ENCODE assay signal across 18 cellular contexts in genomic region chr15:68218331-68218730, GRCh38. TPM values are rescaled to one million over a fixed set of nuclear protein-coding genes. Genes with fewer than 3 reads are reported as not detected.
DNase-seq lines count a peak whose midpoint lies in the region; ATAC-seq, FAIRE-seq and TF ChIP-seq lines count a peak whose summit lies in the region.
"Had no signal": no experiment of that assay in that cellular context is flagged by ENCODE, and none has a peak within 500 bp of the region (broad histone marks: within the 10 kb centered on the region; RNA-seq: fewer than 3 reads in every experiment).

No MANE protein-coding gene starts in this region.

- H3K4me1 Mint-ChIP-seq in H9 (no peaks in the 10 kb centered on the region), endodermal cell (no peaks in the 10 kb centered on the region), Calu3 (ENCODE audit: low read depth, unreplicated experiment) (no peaks in the 10 kb centered on the region)

- no peak overlapping the region for H3K4ac ChIP-seq in H9 (ENCODE audit: low read depth, low read length)

- H2BK5ac ChIP-seq in H9 (ENCODE audit: insufficient read length, low read length), result no peak overlapping the region

- H3K36me3 Mint-ChIP-seq in H9 (ENCODE audit: insufficient read depth in 1 of 3, low read depth in 3 of 3) (peaks cover 31 to 62% (median 59%) of the 10 kb centered on the region in 3 experiments), endodermal cell (ENCODE audit: low read depth) (peaks cover 57% of the 10 kb centered on the region), Calu3 (ENCODE audit: insufficient read depth, unreplicated experiment) (peaks cover 5% of the 10 kb centered on the region)

- no peak overlapping the region for H3K56ac ChIP-seq in H9 (ENCODE audit: insufficient read length, low read depth, low read length)

- DNase-seq in GM12892 (ENCODE audit: insufficient read length) (no peak), H9 (peak; percentile 8), endodermal cell (peak; percentile 10), sciatic nerve (ENCODE audit: low spot score) (peak; percentile 12), Calu3 (no peak)
- no peak for DNase-seq in effector CD8-positive, alpha-beta T cell (lab: John Stamatoyannopoulos, UW)
- DNase-seq: AML-193, DMS79 treated with DMSO at 0.1 percent for 48 hours, NCI-H1417 treated with DMSO at 0.1 percent for 48 hours, NCI-H187 treated with DMSO at 0.1 percent for 48 hours, NCI-H226, NCI-H524, RPMI8226, SIG-M5 had no signal

- H3K18ac ChIP-seq in H9 (ENCODE audit: insufficient read length, low read depth, low read length), result no peak overlapping the region

- no peaks in the 10 kb centered on the region for H3K4me1 ChIP-seq in H9 (ENCODE audit: insufficient read depth, low read length)
- no peaks in the 10 kb centered on the region for H3K4me1 ChIP-seq in endodermal cell (ENCODE audit: control insufficient read depth, insufficient read depth, low read length)

- H3K9me3 ChIP-seq in H9 (ENCODE audit: control insufficient read depth, low read depth, low read length) (no peaks in the 10 kb centered on the region), endodermal cell (ENCODE audit: control insufficient read depth, low read length) (peaks cover 22% of the 10 kb centered on the region)
- H3K9me3 ChIP-seq: HAP-1 had no signal

- H3K79me1 ChIP-seq in H9 (ENCODE audit: insufficient read depth, low read depth, low read length, poor library complexity, severe bottlenecking), result peaks cover 17% of the 10 kb centered on the region

- H4K20me1 ChIP-seq in H9 (ENCODE audit: control insufficient read depth, insufficient read depth, insufficient read length), result no peaks in the 10 kb centered on the region

- CTCF ChIA-PET in Calu3 (lab: Charles Lee), result no interaction called here

- no peak overlapping the region for H4K91ac ChIP-seq in H9 (ENCODE audit: insufficient read length, low read depth, low read length)

- H2BK12ac ChIP-seq in H9 (ENCODE audit: insufficient read length, low read depth, low read length), result no peak overlapping the region

- no peak overlapping the region for H2BK15ac ChIP-seq in H9 (ENCODE audit: low read depth, low read length)

- intact Hi-C loops in sciatic nerve (cut with DNase I) (no loop called here), Calu3 (cut with micrococcal nuclease; ENCODE audit: unreplicated experiment) (no loop called here)

- no peak for TF ChIP-seq POLR2A in GM12892 (IDR thresholded peaks at IDR 0.05; ENCODE audit: low read depth, low read length)

- H3T11ph ChIP-seq in H9 (ENCODE audit: low read length), result no peak overlapping the region

- peak; percentile 77 for FAIRE-seq in GM12892 (lab: Jason Lieb, UNC)

- peaks cover 10% of the 10 kb centered on the region; the same call in 1 of the 2 replicates for H3K79me2 ChIP-seq in H9 (ENCODE audit: insufficient read depth, low read length)

- H3K23me2 ChIP-seq in H9 (ENCODE audit: insufficient read length, low read depth, low read length, poor library complexity, severe bottlenecking), result no peaks in the 10 kb centered on the region

- no peak overlapping the region for H3K14ac ChIP-seq in H9 (ENCODE audit: insufficient read depth, low read length)

- H3K23ac ChIP-seq in H9 (ENCODE audit: insufficient read length, low read depth, low read length), result no peak overlapping the region

- TF ChIP-seq CTCF in H9 (conservative IDR thresholded peaks at IDR 0.05), result no peak
- TF ChIP-seq CTCF in endodermal cell (conservative IDR thresholded peaks at IDR 0.05), result no peak
- TF ChIP-seq CTCF in Calu3 (IDR thresholded peaks at IDR 0.05; ENCODE audit: unreplicated experiment), result no peak

- H3K9ac ChIP-seq in H9 (ENCODE audit: extremely low read depth, insufficient read length, low read length) (no peak overlapping the region), endodermal cell (ENCODE audit: extremely low read depth, low read length, poor library complexity, severe bottlenecking) (no peak overlapping the region)
- H3K9ac ChIP-seq: KMS-11 had no signal

- no peak overlapping the region for H4K5ac ChIP-seq in H9 (ENCODE audit: insufficient read length, low read depth, low read length)

- H2AFZ ChIP-seq in H9 (ENCODE audit: low read length), result no peak overlapping the region

- H3K4me3 Mint-ChIP-seq in H9 (no peak overlapping the region), endodermal cell (no peak overlapping the region), Calu3 (ENCODE audit: low read depth, unreplicated experiment) (no peak overlapping the region)

- H3K27me3 ChIP-seq in H9 (ENCODE audit: insufficient read depth, low read length) (no peaks in the 10 kb centered on the region), endodermal cell (ENCODE audit: control insufficient read depth, insufficient read depth, low read length, poor library complexity, severe bottlenecking) (no peaks in the 10 kb centered on the region)

- no peak overlapping the region for H2BK20ac ChIP-seq in H9 (ENCODE audit: low read depth, low read length, poor library complexity, severe bottlenecking)

- no peak overlapping the region for H2AK5ac ChIP-seq in H9 (ENCODE audit: insufficient read length, low read length)

- H2BK120ac ChIP-seq in H9 (ENCODE audit: low read depth, low read length, poor library complexity, severe bottlenecking), result no peak overlapping the region

- H3K27ac Mint-ChIP-seq in H9, result no peak overlapping the region
- H3K27ac Mint-ChIP-seq in endodermal cell, result no peak overlapping the region
- H3K27ac Mint-ChIP-seq in Calu3 (ENCODE audit: unreplicated experiment), result no peak overlapping the region

- H3K4me2 ChIP-seq in H9 (ENCODE audit: insufficient read depth, insufficient read length, low read length), result no peak overlapping the region
- H3K4me2 ChIP-seq: KMS-11 had no signal

- BruUV-seq in Calu3 (replicated peaks; lab: Mats Ljungman, UMichigan), result no TSS peak

- H3K27ac ChIP-seq in H9 (ENCODE audit: insufficient read length, low read depth, low read length), result no peak overlapping the region
- no peak overlapping the region for H3K27ac ChIP-seq in endodermal cell (ENCODE audit: low read depth, low read length)
- H3K27ac ChIP-seq: C4-2B, KMS-11 had no signal

- ATAC-seq in sciatic nerve (no peak), HG02970 (IDR thresholded peaks at IDR 0.05; ENCODE audit: low FRiP score, unreplicated experiment) (no peak)

- peaks cover 9 to 17% of the 10 kb centered on the region in 2 experiments for H3K9me3 Mint-ChIP-seq in H9
- peaks cover 29% of the 10 kb centered on the region for H3K9me3 Mint-ChIP-seq in endodermal cell
- no peaks in the 10 kb centered on the region for H3K9me3 Mint-ChIP-seq in Calu3 (ENCODE audit: low read depth, unreplicated experiment)

- no peak overlapping the region for H3K4me3 ChIP-seq in endodermal cell (ENCODE audit: low read length)
- H3K4me3 ChIP-seq: HAP-1 had no signal

- no peak overlapping the region for H4K8ac ChIP-seq in H9 (replicated peaks; ENCODE audit: insufficient read length, low read depth, low read length)

- WGBS in H9 (ENCODE audit: extremely low coverage, insufficient read length, low lambda C conversion rate), result no CpG with 5 or more reads among the region's 8 CpGs
- WGBS in endodermal cell (ENCODE audit: insufficient coverage in 1 of 2, insufficient read length in 1 of 2), 2 experiments, result 96 to 100% methylated on average over 3 to 8 of the region's 8 CpGs

- H3K27me3 Mint-ChIP-seq in H9 (ENCODE audit: low read depth) (no peaks in the 10 kb centered on the region), endodermal cell (ENCODE audit: insufficient read depth) (no peaks in the 10 kb centered on the region), Calu3 (ENCODE audit: unreplicated experiment) (no peaks in the 10 kb centered on the region)

- peaks cover 51% of the 10 kb centered on the region for H3K36me3 ChIP-seq in endodermal cell (ENCODE audit: control insufficient read depth, insufficient read depth, low read length)

RNA-seq across cellular contexts. Expression of gene CLN6, which starts 11.2 kb away (rescaled TPM):
- 27.6 TPM for polyA plus RNA-seq in GM12892 (2012; ENCODE audit: missing spikeins)
- total RNA-seq in H9 (2021) (68.7 and 71.9 TPM in 2 replicates), endodermal cell (10 to 100 TPM; 51.6 to 59.6 TPM), sciatic nerve (15.0 TPM), Calu3 (2022) (81.6 and 85.7 TPM in 2 replicates)
- 31.9 TPM for polyA plus RNA-seq in endodermal cell (2013, experiment 1 of 2)
- polyA plus RNA-seq in endodermal cell (2013, experiment 2 of 2), result 28.2 TPM

RNA-seq across cellular contexts. Expression of gene CALML4, which starts 13.2 kb away (rescaled TPM):
- polyA plus RNA-seq in GM12892 (2012; ENCODE audit: missing spikeins), result 6.8 TPM
- total RNA-seq in H9 (2021) (8.2 and 11.8 TPM in 2 replicates), endodermal cell (10 to 100 TPM in 1 of 2 donors, 1 to 10 TPM in 1; 9.7 to 17.4 TPM), sciatic nerve (12.8 TPM), Calu3 (2022) (17.9 and 24.1 TPM in 2 replicates)
- 7.7 TPM for polyA plus RNA-seq in endodermal cell (2013, experiment 1 of 2)
- 7.1 TPM for polyA plus RNA-seq in endodermal cell (2013, experiment 2 of 2)

RNA-seq across cellular contexts. Expression of gene FEM1B, which starts 59.2 kb away (rescaled TPM):
- 11.4 TPM for polyA plus RNA-seq in GM12892 (2012; ENCODE audit: missing spikeins)
- 77.9 and 83.3 TPM in 2 replicates for total RNA-seq in H9 (2021)
- 10 to 100 TPM; 65.4 to 67.9 TPM for total RNA-seq in endodermal cell
- polyA plus RNA-seq in endodermal cell (2013, experiment 1 of 2), result 36.2 TPM
- 34.3 TPM for polyA plus RNA-seq in endodermal cell (2013, experiment 2 of 2)
- 58.0 TPM for total RNA-seq in sciatic nerve
- total RNA-seq in Calu3 (2022), result 41.4 and 53.3 TPM in 2 replicates

Comparison
In these comparisons a context has a peak if more than half of its experiments do, and no peak if none do; other contexts are left out.
1. DNase-seq: peak in H9 (single experiment), endodermal cell (single experiment) and sciatic nerve (single experiment); none in GM12892 (single experiment), effector CD8-positive, alpha-beta T cell (single experiment) and Calu3 (single experiment).